In the genomic region with DNA sequence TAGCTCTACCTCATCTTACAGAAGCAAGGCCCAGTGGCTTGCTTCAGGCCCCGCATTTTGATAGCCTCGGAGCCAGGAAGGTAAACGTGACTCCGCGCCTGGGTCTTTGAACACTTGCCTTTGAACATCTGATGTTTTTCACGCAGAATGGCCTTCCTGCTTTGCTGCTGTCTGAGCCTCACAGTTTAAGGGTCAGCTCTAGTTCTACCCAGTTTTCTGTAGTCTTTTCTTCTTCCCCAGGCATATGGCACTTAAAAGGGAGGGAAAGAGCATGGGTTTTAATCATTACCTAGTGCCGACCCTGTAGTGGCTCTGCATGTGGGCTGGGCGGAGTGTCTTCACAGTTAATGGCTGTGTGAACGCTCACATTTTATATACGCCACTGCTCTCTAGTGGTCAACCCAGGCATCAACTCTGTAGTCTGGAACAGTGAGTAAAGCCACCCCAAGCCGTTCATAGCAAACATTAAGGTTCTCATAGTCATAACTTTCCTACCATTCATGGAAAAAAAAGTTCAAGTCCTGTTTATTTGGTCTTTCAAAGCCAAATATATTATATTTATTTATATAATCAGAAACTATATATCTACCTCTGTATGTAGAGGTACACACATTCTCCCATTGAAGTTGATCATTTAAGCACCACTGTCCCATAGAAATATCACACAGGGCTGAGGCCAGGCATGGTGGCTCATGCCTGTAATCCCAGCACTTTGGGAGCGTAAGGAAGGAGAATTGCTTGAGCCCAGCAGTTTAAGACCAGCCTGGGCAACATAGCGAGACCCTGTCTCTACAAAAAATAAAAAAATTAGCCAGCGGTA, we compare ENCODE assay signal across 8 cellular contexts.
DNase-seq lines count a peak whose midpoint lies in the region; ATAC-seq and TF ChIP-seq lines count a peak whose summit lies in the region.

No MANE protein-coding gene starts in this region.

- H3K36me3 ChIP-seq in H7 (replicated peaks; ENCODE audit: control insufficient read depth, insufficient read depth, low read length) (no peaks in the 10 kb centered on the region), tibial nerve (no peaks in the 10 kb centered on the region)

- 41 to 44% methylated on average over 14 of the region's 14 CpGs for WGBS in tibial nerve, 2 donors

- peaks cover 0 to 7% (median 0%) of the 10 kb centered on the region in 4 donors for H3K4me1 ChIP-seq in tibial nerve

- peak overlapping the region in 1 of 4 donors; percentile 30 for H3K27ac ChIP-seq in tibial nerve

- H3K4me3 ChIP-seq in H7 (ENCODE audit: insufficient read depth, low read depth, low read length) (no peak overlapping the region), LNCaP clone FGC (ENCODE audit: low read depth, low read length) (no peak overlapping the region), fibroblast of the aortic adventitia (ENCODE audit: low read depth, low read length) (no peak overlapping the region), tibial nerve (no peak overlapping the region)

- H3K27me3 ChIP-seq in H7 (ENCODE audit: control insufficient read depth, insufficient read depth, low read length) = no peaks in the 10 kb centered on the region
- H3K27me3 ChIP-seq in tibial nerve = no peaks in the 10 kb centered on the region

- H3K9me3 ChIP-seq in tibial nerve = peaks cover 0 to 20% (median 2%) of the 10 kb centered on the region in 4 donors

- TF ChIP-seq POLR2A in tibial nerve (IDR thresholded peaks at IDR 0.05) = no peak

- peak; percentile 92 for ATAC-seq in omental fat pad (ENCODE audit: low FRiP score)

- TF ChIP-seq CTCF in LNCaP clone FGC (IDR thresholded peaks at IDR 0.05; ENCODE audit: control insufficient read depth, extremely low read depth, insufficient read depth) (peak; percentile 90), fibroblast of the aortic adventitia (IDR thresholded peaks at IDR 0.05; ENCODE audit: insufficient read depth, low read length) (peak; percentile 91), omental fat pad (IDR thresholded peaks at IDR 0.05) (peak in 1 of 3 donors; percentile 46), tibial nerve (IDR thresholded peaks at IDR 0.05) (peak; percentile 73 to 83 (median 82))

- DNase-seq in GM03348 (ENCODE audit: low spot score) (peak; percentile 87), H7 (peak; percentile 81), LNCaP clone FGC (ENCODE audit: low read depth) (peak; percentile 27), RKO (ENCODE audit: low spot score) (peak; percentile 75), fibroblast of the aortic adventitia (ENCODE audit: low read depth) (peak; percentile 84), omental fat pad (ENCODE audit: low spot score) (peak; percentile 51), tibial nerve (ENCODE audit: low spot score in 2 of 2) (peak; percentile 46 to 81)
- DNase-seq in activated T-helper 1 cell treated with anti-CD3 and anti-CD28 coated beads, Interleukin-2, amount 50 U/mL, for 16 hours (ENCODE audit: low read depth in 1 of 2, low spot score in 1 of 2) = peak; percentile 28 to 39

- no peak for TF ChIP-seq EP300 in tibial nerve (IDR thresholded peaks at IDR 0.05)

Comparison
In these comparisons a context has a peak if more than half of its experiments do, and no peak if none do; other contexts are left out.
1. DNase-seq: peak in every context shown above with its lines; median percentile 87 in GM03348; 84 in fibroblast of the aortic adventitia; 81 in H7; 75 in RKO; 64 in tibial nerve; 51 in omental fat pad; 34 in activated T-helper 1 cell treated with anti-CD3 and anti-CD28 coated beads, Interleukin-2, amount 50 U/mL, for 16 hours; 27 in LNCaP clone FGC.